In genomic region chrX:24890677-24891076, GRCh38 we compare ENCODE assay signal across 19 cellular contexts.
DNase-seq lines count a peak whose midpoint lies in the region; ATAC-seq, FAIRE-seq and TF ChIP-seq lines count a peak whose summit lies in the region.
"Had no signal": no experiment of that assay in that cellular context is flagged by ENCODE, and none has a peak within 500 bp of the region (broad histone marks: within the 10 kb centered on the region; RNA-seq: fewer than 3 reads in every experiment).

No MANE protein-coding gene starts in this region.

- no peaks in the 10 kb centered on the region for H3K9me3 Mint-ChIP-seq in Calu3 (ENCODE audit: low read depth, unreplicated experiment)
- H3K9me3 Mint-ChIP-seq: activated naive CD8-positive, alpha-beta T cell treated with anti-CD3 and anti-CD28 coated beads, Interleukin-2, amount 10 ng/mL, durations not matched to agents 7 days and 5 days; effector memory CD8-positive, alpha-beta T cell had no signal

- H3K27ac Mint-ChIP-seq in Calu3 (ENCODE audit: unreplicated experiment): peak overlapping the region; percentile 81
- H3K27ac Mint-ChIP-seq: activated naive CD8-positive, alpha-beta T cell treated with anti-CD3 and anti-CD28 coated beads, Interleukin-2, amount 10 ng/mL, durations not matched to agents 7 days and 5 days; CD8-positive, alpha-beta T cell; effector memory CD8-positive, alpha-beta T cell had no signal

- peaks cover 10% of the 10 kb centered on the region for H3K4me1 Mint-ChIP-seq in Calu3 (ENCODE audit: low read depth, unreplicated experiment)
- H3K4me1 Mint-ChIP-seq: activated naive CD8-positive, alpha-beta T cell treated with anti-CD3 and anti-CD28 coated beads, Interleukin-2, amount 10 ng/mL, durations not matched to agents 7 days and 5 days had no signal

- H3K9ac ChIP-seq in kidney (ENCODE audit: low read length in 2 of 2): no peak overlapping the region

- peak; percentile 30 for FAIRE-seq in kidney (lab: Jason Lieb, UNC)

- intact Hi-C loops in Calu3 (cut with micrococcal nuclease; ENCODE audit: unreplicated experiment) (no loop called here), kidney (cut with DNase I) (no loop called here), testis (cut with DNase I; ENCODE audit: low total_unique reads) (no loop called here)

- BruUV-seq in Calu3 (replicated peaks; lab: Mats Ljungman, UMichigan): no TSS peak

- 79 to 89% methylated on average over 2 of the region's 2 CpGs for WGBS in testis, 2 donors

- in situ Hi-C loops in SK-MEL-5 (cut with HindIII; ENCODE audit: low pct_unique_long_range_greater_than_20kb, low sequenced_read_pairs): no loop called here

- TF ChIP-seq CTCF in Calu3 (IDR thresholded peaks at IDR 0.05; ENCODE audit: unreplicated experiment): no peak
- TF ChIP-seq CTCF in kidney (IDR thresholded peaks at IDR 0.05; ENCODE audit: borderline replicate concordance, extremely low read depth, insufficient read depth): no peak
- no peak for TF ChIP-seq CTCF in testis (IDR thresholded peaks at IDR 0.05)

- CTCF ChIA-PET in Calu3 (lab: Charles Lee): no interaction called here

- H3K27me3 ChIP-seq in testis: no peaks in the 10 kb centered on the region
- H3K27me3 ChIP-seq: thyroid gland had no signal

- no peaks in the 10 kb centered on the region for H3K27me3 Mint-ChIP-seq in Calu3 (ENCODE audit: unreplicated experiment)
- H3K27me3 Mint-ChIP-seq: activated naive CD8-positive, alpha-beta T cell treated with anti-CD3 and anti-CD28 coated beads, Interleukin-2, amount 10 ng/mL, durations not matched to agents 7 days and 5 days; effector memory CD8-positive, alpha-beta T cell had no signal

- no peaks in the 10 kb centered on the region for H3K36me3 Mint-ChIP-seq in Calu3 (ENCODE audit: insufficient read depth, unreplicated experiment)

- TF ChIP-seq POLR2A in testis (IDR thresholded peaks at IDR 0.05): no peak

- peak; percentile 4 for DNase-seq in Calu3
- peak; percentile 12 for DNase-seq in SK-MEL-5 (ENCODE audit: low read depth, low spot score)
- DNase-seq in kidney: no peak
- DNase-seq in testis: no peak
- no peak for DNase-seq in NCI-H2081 treated with DMSO at 0.1 percent for 48 hours (lab: John Stamatoyannopoulos, UW)
- DNase-seq: activated CD4-positive, alpha-beta T cell treated with anti-CD3 and anti-CD28 coated beads for 48 hours; activated naive CD8-positive, alpha-beta T cell treated with anti-CD3 and anti-CD28 coated beads, Interleukin-2, amount 10 ng/mL, durations not matched to agents 7 days and 5 days; CD8-positive, alpha-beta T cell; effector memory CD8-positive, alpha-beta T cell; NCI-H187; NCI-H345; posterior cingulate gyrus; stimulated activated CD4-positive, alpha-beta T cell treated with anti-CD3 and anti-CD28 coated beads, Interleukin-2, amount 100 ng/mL, for 24 hours; stimulated activated naive CD4-positive, alpha-beta T cell; SW 1271; thyroid gland had no signal

- ATAC-seq in HG03342 (IDR thresholded peaks at IDR 0.05; ENCODE audit: unreplicated experiment): peak; percentile 49
- ATAC-seq in HG03280 (IDR thresholded peaks at IDR 0.05; ENCODE audit: unreplicated experiment): no peak
- ATAC-seq: CD8-positive, alpha-beta T cell; effector memory CD8-positive, alpha-beta T cell had no signal

- H3K27ac ChIP-seq in kidney (ENCODE audit: low read depth in 2 of 2, low read length in 2 of 2) (no peak overlapping the region), testis (no peak overlapping the region)
- H3K27ac ChIP-seq: HL-60, thyroid gland had no signal

- no peak overlapping the region for H3K4me3 ChIP-seq in kidney (ENCODE audit: low read length in 2 of 2)
- no peak overlapping the region for H3K4me3 ChIP-seq in testis
- H3K4me3 ChIP-seq: thyroid gland had no signal

- no peaks in the 10 kb centered on the region for H3K36me3 ChIP-seq in kidney (ENCODE audit: control insufficient read depth in 1 of 2, insufficient read depth in 2 of 2, low read length in 2 of 2)
- no peaks in the 10 kb centered on the region for H3K36me3 ChIP-seq in testis (ENCODE audit: low read depth, missing control alignments)
- H3K36me3 ChIP-seq: thyroid gland had no signal

- no peaks in the 10 kb centered on the region for H3K4me1 ChIP-seq in kidney (ENCODE audit: control insufficient read depth in 1 of 2, insufficient read depth in 1 of 2, low read depth in 1 of 2, low read length in 2 of 2)
- no peaks in the 10 kb centered on the region for H3K4me1 ChIP-seq in testis
- H3K4me1 ChIP-seq: thyroid gland had no signal

- no peak overlapping the region for H3K4me3 Mint-ChIP-seq in Calu3 (ENCODE audit: low read depth, unreplicated experiment)
- H3K4me3 Mint-ChIP-seq: activated naive CD8-positive, alpha-beta T cell treated with anti-CD3 and anti-CD28 coated beads, Interleukin-2, amount 10 ng/mL, durations not matched to agents 7 days and 5 days; CD8-positive, alpha-beta T cell; effector memory CD8-positive, alpha-beta T cell had no signal

- H3K9me3 ChIP-seq in kidney (ENCODE audit: control insufficient read depth in 1 of 2, low read length in 2 of 2) (no peaks in the 10 kb centered on the region), testis (no peaks in the 10 kb centered on the region)
- H3K9me3 ChIP-seq: thyroid gland had no signal

Comparison
In these comparisons a context has a peak if more than half of its experiments do, and no peak if none do; other contexts are left out.
1. DNase-seq: peak in Calu3 (single experiment) and SK-MEL-5 (single experiment); none in kidney (single experiment), testis (single experiment) and NCI-H2081 treated with DMSO at 0.1 percent for 48 hours (single experiment).